Comparison of ENCODE assay signal across 9 cellular contexts in genomic region chr4:117085185-117085701, GRCh38. TPM values are rescaled to one million over a fixed set of nuclear protein-coding genes. Genes with fewer than 3 reads are reported as not detected.
DNase-seq lines count a peak whose midpoint lies in the region; ATAC-seq and TF ChIP-seq lines count a peak whose summit lies in the region.
"Had no signal": no experiment of that assay in that cellular context is flagged by ENCODE, and none has a peak within 500 bp of the region (broad histone marks: within the 10 kb centered on the region; RNA-seq: fewer than 3 reads in every experiment).

Gene TRAM1L1, minus strand, starts transcription at chr4:117085576. Its CDS starts 183 bp downstream, at chr4:117085393.

- peaks cover 18% of the 10 kb centered on the region for H3K27me3 Mint-ChIP-seq in activated T-cell treated with anti-CD3 and anti-CD28 coated beads, Interleukin-2, amount 50 U/mL, for 24 hours
- H3K27me3 Mint-ChIP-seq in activated CD8-positive, alpha-beta memory T cell treated with anti-CD3 and anti-CD28 coated beads, Interleukin-2, amount 10 ng/mL, durations not matched to agents 7 days and 5 days, result no peaks in the 10 kb centered on the region

- peak within 1 kb of the TSS; percentile 72 for H3K9ac ChIP-seq in neural cell (ENCODE audit: low read length)

- H3K4me3 Mint-ChIP-seq in activated T-cell treated with anti-CD3 and anti-CD28 coated beads, Interleukin-2, amount 50 U/mL, for 24 hours, result peak within 1 kb of the TSS; percentile 42
- peak within 1 kb of the TSS; percentile 24 for H3K4me3 Mint-ChIP-seq in activated CD8-positive, alpha-beta memory T cell treated with anti-CD3 and anti-CD28 coated beads, Interleukin-2, amount 10 ng/mL, durations not matched to agents 7 days and 5 days
- H3K4me3 Mint-ChIP-seq: activated naive CD8-positive, alpha-beta T cell had no signal

- H3K9me3 Mint-ChIP-seq in activated T-cell treated with anti-CD3 and anti-CD28 coated beads, Interleukin-2, amount 50 U/mL, for 24 hours, result peaks cover 7% of the 10 kb centered on the region
- H3K9me3 Mint-ChIP-seq in activated CD8-positive, alpha-beta memory T cell treated with anti-CD3 and anti-CD28 coated beads, Interleukin-2, amount 10 ng/mL, durations not matched to agents 7 days and 5 days (ENCODE audit: low read depth), result no peaks in the 10 kb centered on the region

- H3F3A ChIP-seq in neural cell (ENCODE audit: insufficient read depth, low read length, poor library complexity, severe bottlenecking), result no peaks in the 10 kb centered on the region

- H3K4me1 Mint-ChIP-seq in activated T-cell treated with anti-CD3 and anti-CD28 coated beads, Interleukin-2, amount 50 U/mL, for 24 hours (ENCODE audit: low read depth), result peaks cover 8% of the 10 kb centered on the region
- no peaks in the 10 kb centered on the region for H3K4me1 Mint-ChIP-seq in activated CD8-positive, alpha-beta memory T cell treated with anti-CD3 and anti-CD28 coated beads, Interleukin-2, amount 10 ng/mL, durations not matched to agents 7 days and 5 days

- no peaks in the 10 kb centered on the region for H3K9me2 ChIP-seq in neural cell (ENCODE audit: insufficient read depth, low read length)

- TF ChIP-seq POLR2A in gastroesophageal sphincter (IDR thresholded peaks at IDR 0.05), result no peak

- peaks cover 0 to 5% (median 0%) of the 10 kb centered on the region in 3 donors for H3K9me3 ChIP-seq in gastroesophageal sphincter
- no peaks in the 10 kb centered on the region for H3K9me3 ChIP-seq in neural cell (ENCODE audit: low read length)

- TF ChIP-seq RAD21 in neural cell (conservative IDR thresholded peaks at IDR 0.05), result peak; percentile 57

- H3K27ac ChIP-seq in gastroesophageal sphincter, result peak within 1 kb of the TSS in 3 of 4 donors; percentile 66 to 79 (median 68)
- peak within 1 kb of the TSS; percentile 59 for H3K27ac ChIP-seq in neural cell (ENCODE audit: low read length)

- no peaks in the 10 kb centered on the region for H3K79me2 ChIP-seq in neural cell (replicated peaks; ENCODE audit: insufficient read depth, low read length)

- no peaks in the 10 kb centered on the region for H3K36me3 Mint-ChIP-seq in activated T-cell treated with anti-CD3 and anti-CD28 coated beads, Interleukin-2, amount 50 U/mL, for 24 hours (ENCODE audit: low read depth)
- H3K36me3 Mint-ChIP-seq in activated CD8-positive, alpha-beta memory T cell treated with anti-CD3 and anti-CD28 coated beads, Interleukin-2, amount 10 ng/mL, durations not matched to agents 7 days and 5 days, result no peaks in the 10 kb centered on the region
- H3K36me3 Mint-ChIP-seq: activated naive CD8-positive, alpha-beta T cell had no signal

- CTCF ChIA-PET in activated CD8-positive, alpha-beta memory T cell treated with anti-CD3 and anti-CD28 coated beads, Interleukin-2, amount 10 ng/mL, durations not matched to agents 7 days and 5 days (lab: Charles Lee), result no interaction called here

- no peaks in the 10 kb centered on the region for H4K20me1 ChIP-seq in neural cell (ENCODE audit: insufficient read depth)

- H3K27me3 ChIP-seq in gastroesophageal sphincter (no peaks in the 10 kb centered on the region), neural cell (ENCODE audit: insufficient read depth, low read depth, low read length) (no peaks in the 10 kb centered on the region)

- H3K36me3 ChIP-seq in gastroesophageal sphincter (no peaks in the 10 kb centered on the region), neural cell (ENCODE audit: insufficient read depth, low read length) (no peaks in the 10 kb centered on the region)

- H3K4me2 ChIP-seq in neural cell (ENCODE audit: low read length), result peak within 1 kb of the TSS; percentile 50

- TF ChIP-seq EP300 in gastroesophageal sphincter (IDR thresholded peaks at IDR 0.05), result no peak
- peak; percentile 35 for TF ChIP-seq EP300 in neural cell (conservative IDR thresholded peaks at IDR 0.05; ENCODE audit: poor library complexity, severe bottlenecking)

- H3K4me3 ChIP-seq in gastroesophageal sphincter (peak within 1 kb of the TSS; percentile 62 to 63), neural cell (ENCODE audit: low read length) (peak within 1 kb of the TSS; percentile 71)

- DNase-seq in activated T-cell treated with anti-CD3 and anti-CD28 coated beads, Interleukin-2, amount 50 U/mL, for 24 hours, result peak; percentile 34
- DNase-seq in activated T-cell treated with anti-CD3 and anti-CD28 coated beads for 4 hours, result no peak
- DNase-seq in NCI-H1105 (lab: John Stamatoyannopoulos, UW), result peak; percentile 47
- no peak for DNase-seq in activated CD8-positive, alpha-beta memory T cell treated with anti-CD3 and anti-CD28 coated beads, Interleukin-2, amount 10 ng/mL, durations not matched to agents 7 days and 5 days
- DNase-seq in stimulated activated naive CD4-positive, alpha-beta T cell treated with Interleukin-2 at 50 U/mL for 16 hours (lab: John Stamatoyannopoulos, UW), result no peak

- H3K27ac Mint-ChIP-seq in activated T-cell treated with anti-CD3 and anti-CD28 coated beads, Interleukin-2, amount 50 U/mL, for 24 hours, result no peak within 1 kb of the TSS
- no peak within 1 kb of the TSS for H3K27ac Mint-ChIP-seq in activated CD8-positive, alpha-beta memory T cell treated with anti-CD3 and anti-CD28 coated beads, Interleukin-2, amount 10 ng/mL, durations not matched to agents 7 days and 5 days
- H3K27ac Mint-ChIP-seq: activated naive CD8-positive, alpha-beta T cell had no signal

- WGBS in gastroesophageal sphincter (ENCODE audit: low coverage in 1 of 2), 2 donors, result 0 to 1% methylated on average over 11 to 19 of the region's 41 CpGs

- TF ChIP-seq CTCF in gastroesophageal sphincter (IDR thresholded peaks at IDR 0.05) (peak in 2 of 4 experiments; percentile 12 to 54), neural cell (IDR thresholded peaks at IDR 0.05; ENCODE audit: poor library complexity, severe bottlenecking) (peak; percentile 58)

- ATAC-seq in activated CD8-positive, alpha-beta memory T cell treated with anti-CD3 and anti-CD28 coated beads, Interleukin-2, amount 10 ng/mL, durations not matched to agents 7 days and 5 days, result no peak
- ATAC-seq in gastroesophageal sphincter (peak; percentile 75), HG03039 (IDR thresholded peaks at IDR 0.05; ENCODE audit: unreplicated experiment) (no peak)

- peak within 1 kb of the TSS; percentile 84 for H2AFZ ChIP-seq in neural cell (ENCODE audit: low read depth, low read length)

- peaks cover 0 to 13% (median 0%) of the 10 kb centered on the region in 3 donors for H3K4me1 ChIP-seq in gastroesophageal sphincter

TF ChIP-seq in neural cell, 6 proteins besides CTCF, POLR2A, EP300 and RAD21:
- peak; percentile 39 for TF ChIP-seq POLR2AphosphoS5 (IDR thresholded peaks at IDR 0.05)
- TF ChIP-seq, protein P1, sequence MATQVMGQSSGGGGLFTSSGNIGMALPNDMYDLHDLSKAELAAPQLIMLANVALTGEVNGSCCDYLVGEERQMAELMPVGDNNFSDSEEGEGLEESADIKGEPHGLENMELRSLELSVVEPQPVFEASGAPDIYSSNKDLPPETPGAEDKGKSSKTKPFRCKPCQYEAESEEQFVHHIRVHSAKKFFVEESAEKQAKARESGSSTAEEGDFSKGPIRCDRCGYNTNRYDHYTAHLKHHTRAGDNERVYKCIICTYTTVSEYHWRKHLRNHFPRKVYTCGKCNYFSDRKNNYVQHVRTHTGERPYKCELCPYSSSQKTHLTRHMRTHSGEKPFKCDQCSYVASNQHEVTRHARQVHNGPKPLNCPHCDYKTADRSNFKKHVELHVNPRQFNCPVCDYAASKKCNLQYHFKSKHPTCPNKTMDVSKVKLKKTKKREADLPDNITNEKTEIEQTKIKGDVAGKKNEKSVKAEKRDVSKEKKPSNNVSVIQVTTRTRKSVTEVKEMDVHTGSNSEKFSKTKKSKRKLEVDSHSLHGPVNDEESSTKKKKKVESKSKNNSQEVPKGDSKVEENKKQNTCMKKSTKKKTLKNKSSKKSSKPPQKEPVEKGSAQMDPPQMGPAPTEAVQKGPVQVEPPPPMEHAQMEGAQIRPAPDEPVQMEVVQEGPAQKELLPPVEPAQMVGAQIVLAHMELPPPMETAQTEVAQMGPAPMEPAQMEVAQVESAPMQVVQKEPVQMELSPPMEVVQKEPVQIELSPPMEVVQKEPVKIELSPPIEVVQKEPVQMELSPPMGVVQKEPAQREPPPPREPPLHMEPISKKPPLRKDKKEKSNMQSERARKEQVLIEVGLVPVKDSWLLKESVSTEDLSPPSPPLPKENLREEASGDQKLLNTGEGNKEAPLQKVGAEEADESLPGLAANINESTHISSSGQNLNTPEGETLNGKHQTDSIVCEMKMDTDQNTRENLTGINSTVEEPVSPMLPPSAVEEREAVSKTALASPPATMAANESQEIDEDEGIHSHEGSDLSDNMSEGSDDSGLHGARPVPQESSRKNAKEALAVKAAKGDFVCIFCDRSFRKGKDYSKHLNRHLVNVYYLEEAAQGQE (IDR thresholded peaks at IDR 0.05; ENCODE audit: borderline replicate concordance), result peak; percentile 60
- TF ChIP-seq SMC3 (conservative IDR thresholded peaks at IDR 0.05; ENCODE audit: poor library complexity), result peak; percentile 62
- TF ChIP-seq EZH2 (IDR thresholded peaks at IDR 0.05; ENCODE audit: borderline replicate concordance, insufficient read depth, low read length, poor library complexity, severe bottlenecking), result no peak
- TF ChIP-seq TAF1 (IDR thresholded peaks at IDR 0.05; ENCODE audit: low read depth), result peak; percentile 70
- TF ChIP-seq MXI1 (conservative IDR thresholded peaks at IDR 0.05; ENCODE audit: poor library complexity, severe bottlenecking), result peak; percentile 37
TF ChIP-seq in neural cell: peak in this region for 5.

RNA-seq across cellular contexts. Expression of gene TRAM1L1, which starts in this region (rescaled TPM):
- not detected for total RNA-seq in activated CD8-positive, alpha-beta memory T cell treated with anti-CD3 and anti-CD28 coated beads, Interleukin-2, amount 10 ng/mL, durations not matched to agents 7 days and 5 days
- 1 to 10 TPM in 3 of 4 donors, under 1 TPM in 1; 0.58 to 1.7 (median 1.5) TPM for total RNA-seq in gastroesophageal sphincter
- polyA plus RNA-seq in neural cell, result 17.0 and 18.2 TPM in 2 replicates
- 16.3 and 17.4 TPM in 2 replicates for polyA minus RNA-seq in neural cell

Comparison
In these comparisons a context has a peak if more than half of its experiments do, and no peak if none do; other contexts are left out.
1. DNase-seq: peak in activated T-cell treated with anti-CD3 and anti-CD28 coated beads, Interleukin-2, amount 50 U/mL, for 24 hours (single experiment) and NCI-H1105 (single experiment); none in activated T-cell treated with anti-CD3 and anti-CD28 coated beads for 4 hours (single experiment), activated CD8-positive, alpha-beta memory T cell treated with anti-CD3 and anti-CD28 coated beads, Interleukin-2, amount 10 ng/mL, durations not matched to agents 7 days and 5 days (single experiment) and stimulated activated naive CD4-positive, alpha-beta T cell treated with Interleukin-2 at 50 U/mL for 16 hours (single experiment).